Comparison of ENCODE assay signal across 12 cellular contexts in the genomic region with DNA sequence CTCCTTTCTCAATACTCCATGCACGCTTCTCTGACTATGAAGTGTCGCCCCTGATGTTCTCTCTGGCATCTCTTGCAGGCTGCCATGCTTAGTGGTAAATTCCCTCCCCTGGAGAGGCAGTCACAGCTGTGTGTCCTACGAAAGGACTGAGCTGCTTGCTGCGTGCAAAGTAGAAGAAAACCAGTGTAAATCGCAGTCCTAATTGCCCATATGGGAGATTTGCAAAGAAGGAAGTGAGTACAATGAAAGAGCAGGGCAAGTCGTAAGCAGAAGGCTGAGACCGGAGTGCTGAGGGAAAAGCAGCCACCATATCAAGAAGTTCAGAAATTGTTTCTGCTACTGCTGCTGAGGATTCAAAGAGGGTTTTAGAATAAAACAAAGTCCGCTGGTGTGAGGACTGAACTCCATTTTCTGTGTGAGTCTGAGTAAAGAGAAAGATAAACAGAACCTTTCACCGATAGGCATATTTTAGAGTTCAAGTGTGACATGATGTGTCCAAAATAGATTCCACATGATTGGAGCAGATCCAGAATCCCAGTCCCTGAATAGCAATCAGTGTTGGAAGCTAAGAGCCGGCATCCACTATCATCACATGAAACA.
DNase-seq lines count a peak whose midpoint lies in the region; ATAC-seq and TF ChIP-seq lines count a peak whose summit lies in the region.
"Had no signal": no experiment of that assay in that cellular context is flagged by ENCODE, and none has a peak within 500 bp of the region (broad histone marks: within the 10 kb centered on the region; RNA-seq: fewer than 3 reads in every experiment).

No MANE protein-coding gene starts in this region.

- no peaks in the 10 kb centered on the region for H3K36me3 Mint-ChIP-seq in GM23338 (ENCODE audit: low read depth)

- no peak overlapping the region for H3K4me3 Mint-ChIP-seq in GM23338
- H3K4me3 Mint-ChIP-seq: neural crest cell had no signal

- no peak overlapping the region for H3K4me2 ChIP-seq in GM23338

- ATAC-seq in GM23338: no peak

- H3K4me1 ChIP-seq in GM23338 (ENCODE audit: insufficient read depth) (no peaks in the 10 kb centered on the region), iPS-15b (ENCODE audit: control insufficient read depth, insufficient read depth, low read length) (no peaks in the 10 kb centered on the region)
- H3K4me1 ChIP-seq: Peyer's patch had no signal

- H4K20me1 ChIP-seq in GM23338 (replicated peaks; ENCODE audit: insufficient read depth): no peaks in the 10 kb centered on the region

- DNase-seq in GM23338 (ENCODE audit: low spot score) (no peak), cardiac fibroblast (ENCODE audit: low read depth in 2 of 2) (peak; percentile 38 to 66), NCI-H82 (lab: John Stamatoyannopoulos, UW) (no peak), ACHN (no peak), islet precursor cell (no peak), SHP77 (lab: John Stamatoyannopoulos, UW) (no peak)
- DNase-seq: glutamatergic neuron, NCI-H1105, Peyer's patch had no signal

- no peaks in the 10 kb centered on the region for H3K9me2 ChIP-seq in GM23338 (ENCODE audit: insufficient read depth)

- peaks cover 3% of the 10 kb centered on the region; the same call in 2 of the 3 replicates for H3K4me1 Mint-ChIP-seq in GM23338

- H3K9me3 ChIP-seq in iPS-15b (ENCODE audit: control insufficient read depth, insufficient read depth, low read length): no peaks in the 10 kb centered on the region
- H3K9me3 ChIP-seq: Peyer's patch had no signal

- H3K9me3 Mint-ChIP-seq in GM23338: no peaks in the 10 kb centered on the region
- H3K9me3 Mint-ChIP-seq: neural crest cell had no signal

- H3K27me3 Mint-ChIP-seq in GM23338 (ENCODE audit: insufficient read depth, low read depth, poor library complexity): no peaks in the 10 kb centered on the region

- H3K27ac ChIP-seq in GM23338 (ENCODE audit: low read depth) (no peak overlapping the region), skin epidermis (peak overlapping the region in 11 of 21 experiments; percentile 15 to 67 (median 46))

- TF ChIP-seq CTCF in GM23338 (conservative IDR thresholded peaks at IDR 0.05; ENCODE audit: low read depth in 2 of 2) (no peak), cardiac fibroblast (IDR thresholded peaks at IDR 0.05; ENCODE audit: low read depth, low read length) (no peak)

- H3K36me3 ChIP-seq in GM23338 (ENCODE audit: insufficient read depth) (no peaks in the 10 kb centered on the region), iPS-15b (ENCODE audit: control insufficient read depth, insufficient read depth, low read length) (no peaks in the 10 kb centered on the region)
- H3K36me3 ChIP-seq: Peyer's patch had no signal

- H3K9ac ChIP-seq in iPS-15b (ENCODE audit: low read depth, low read length): peak overlapping the region; percentile 26

- H3K4me3 ChIP-seq in GM23338 (no peak overlapping the region), cardiac fibroblast (replicated peaks in 1 of 2; ENCODE audit: low read depth in 2 of 2, low read length in 2 of 2) (no peak overlapping the region), iPS-15b (ENCODE audit: low read depth, low read length) (no peak overlapping the region), skin epidermis (peak overlapping the region in 1 of 7 experiments; percentile 12)
- H3K4me3 ChIP-seq: Peyer's patch had no signal

- peak overlapping the region; percentile 89 for H2AFZ ChIP-seq in GM23338

- H3K27me3 ChIP-seq in GM23338 (ENCODE audit: insufficient read depth): no peaks in the 10 kb centered on the region
- H3K27me3 ChIP-seq in iPS-15b (ENCODE audit: control insufficient read depth, insufficient read depth, low read length): no peaks in the 10 kb centered on the region
- H3K27me3 ChIP-seq: Peyer's patch had no signal

- in situ Hi-C loops in ACHN (cut with HindIII; ENCODE audit: low pct_ligation_motif_present, low pct_unique_long_range_greater_than_20kb, low sequenced_read_pairs): no loop called here

- no peak overlapping the region for H3K27ac Mint-ChIP-seq in GM23338

- H3F3A ChIP-seq in GM23338 (replicated peaks; ENCODE audit: low read depth): no peaks in the 10 kb centered on the region

- H3K79me2 ChIP-seq in GM23338 (replicated peaks; ENCODE audit: insufficient read depth): no peaks in the 10 kb centered on the region

TF ChIP-seq in GM23338, 12 proteins besides CTCF, POLR2A, EP300 and RAD21:
- no peak for TF ChIP-seq ZNF331 (CRISPR knock-in tag; IDR thresholded peaks at IDR 0.05; ENCODE audit: low read depth)
- no peak for TF ChIP-seq POLR2AphosphoS5 (IDR thresholded peaks at IDR 0.05; ENCODE audit: low read depth)
- no peak for TF ChIP-seq JUNB (IDR thresholded peaks at IDR 0.05; ENCODE audit: unreplicated experiment)
- no peak for TF ChIP-seq ETS1 (IDR thresholded peaks at IDR 0.05)
- no peak for TF ChIP-seq CREB1 (CRISPR knock-in tag; IDR thresholded peaks at IDR 0.05; ENCODE audit: low read depth)
- TF ChIP-seq EZH2phosphoT487 (IDR thresholded peaks at IDR 0.05; ENCODE audit: unreplicated experiment): no peak
- TF ChIP-seq, protein P1, sequence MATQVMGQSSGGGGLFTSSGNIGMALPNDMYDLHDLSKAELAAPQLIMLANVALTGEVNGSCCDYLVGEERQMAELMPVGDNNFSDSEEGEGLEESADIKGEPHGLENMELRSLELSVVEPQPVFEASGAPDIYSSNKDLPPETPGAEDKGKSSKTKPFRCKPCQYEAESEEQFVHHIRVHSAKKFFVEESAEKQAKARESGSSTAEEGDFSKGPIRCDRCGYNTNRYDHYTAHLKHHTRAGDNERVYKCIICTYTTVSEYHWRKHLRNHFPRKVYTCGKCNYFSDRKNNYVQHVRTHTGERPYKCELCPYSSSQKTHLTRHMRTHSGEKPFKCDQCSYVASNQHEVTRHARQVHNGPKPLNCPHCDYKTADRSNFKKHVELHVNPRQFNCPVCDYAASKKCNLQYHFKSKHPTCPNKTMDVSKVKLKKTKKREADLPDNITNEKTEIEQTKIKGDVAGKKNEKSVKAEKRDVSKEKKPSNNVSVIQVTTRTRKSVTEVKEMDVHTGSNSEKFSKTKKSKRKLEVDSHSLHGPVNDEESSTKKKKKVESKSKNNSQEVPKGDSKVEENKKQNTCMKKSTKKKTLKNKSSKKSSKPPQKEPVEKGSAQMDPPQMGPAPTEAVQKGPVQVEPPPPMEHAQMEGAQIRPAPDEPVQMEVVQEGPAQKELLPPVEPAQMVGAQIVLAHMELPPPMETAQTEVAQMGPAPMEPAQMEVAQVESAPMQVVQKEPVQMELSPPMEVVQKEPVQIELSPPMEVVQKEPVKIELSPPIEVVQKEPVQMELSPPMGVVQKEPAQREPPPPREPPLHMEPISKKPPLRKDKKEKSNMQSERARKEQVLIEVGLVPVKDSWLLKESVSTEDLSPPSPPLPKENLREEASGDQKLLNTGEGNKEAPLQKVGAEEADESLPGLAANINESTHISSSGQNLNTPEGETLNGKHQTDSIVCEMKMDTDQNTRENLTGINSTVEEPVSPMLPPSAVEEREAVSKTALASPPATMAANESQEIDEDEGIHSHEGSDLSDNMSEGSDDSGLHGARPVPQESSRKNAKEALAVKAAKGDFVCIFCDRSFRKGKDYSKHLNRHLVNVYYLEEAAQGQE (IDR thresholded peaks at IDR 0.05; ENCODE audit: unreplicated experiment): no peak

Comparison
In these comparisons a context has a peak if more than half of its experiments do, and no peak if none do; other contexts are left out.
1. DNase-seq: peak in cardiac fibroblast (2 of 2); none in GM23338 (single experiment), NCI-H82 (single experiment), ACHN (single experiment), islet precursor cell (single experiment) and SHP77 (0 of 2).